ENCODE assay signal across 19 cellular contexts in genomic region chr6:129753422-129753821, GRCh38. TPM values are rescaled to one million over a fixed set of nuclear protein-coding genes. Genes with fewer than 3 reads are reported as not detected.
DNase-seq lines count a peak whose midpoint lies in the region; ATAC-seq, FAIRE-seq and TF ChIP-seq lines count a peak whose summit lies in the region.
"Had no signal": no experiment of that assay in that cellular context is flagged by ENCODE, and none has a peak within 500 bp of the region (broad histone marks: within the 10 kb centered on the region; RNA-seq: fewer than 3 reads in every experiment).

No MANE protein-coding gene starts in this region.

- no peaks in the 10 kb centered on the region for H4K20me1 ChIP-seq in osteoblast (ENCODE audit: insufficient read depth, low read length)

- H3K27me3 ChIP-seq in osteoblast (ENCODE audit: insufficient read depth, low read length) (no peaks in the 10 kb centered on the region), small intestine (ENCODE audit: control insufficient read depth in 2 of 2, insufficient read depth in 2 of 2, low read length in 2 of 2) (no peaks in the 10 kb centered on the region)
- H3K27me3 ChIP-seq: adrenal gland, upper lobe of left lung had no signal

- H3K27ac ChIP-seq in osteoblast (ENCODE audit: low read depth, low read length) (no peak overlapping the region), coronary artery (no peak overlapping the region), small intestine (ENCODE audit: low read depth in 1 of 2, low read length in 1 of 2) (no peak overlapping the region)
- H3K27ac ChIP-seq: adrenal gland, upper lobe of left lung had no signal

- TF ChIP-seq CTCF in osteoblast (IDR thresholded peaks at IDR 0.05; ENCODE audit: extremely low read depth, low read depth, low read length) (peak; percentile 2), coronary artery (IDR thresholded peaks at IDR 0.05) (no peak)

- H3K4me3 ChIP-seq in osteoblast (ENCODE audit: insufficient read depth, low read length) (no peak overlapping the region), coronary artery (no peak overlapping the region), small intestine (ENCODE audit: low read depth in 1 of 2, low read length in 2 of 2) (no peak overlapping the region)
- H3K4me3 ChIP-seq: adrenal gland, lung, upper lobe of left lung had no signal

- H2AFZ ChIP-seq in osteoblast (ENCODE audit: low read length), result no peak overlapping the region

- H3K9me3 ChIP-seq in osteoblast (ENCODE audit: low read depth, low read length) (no peaks in the 10 kb centered on the region), small intestine (ENCODE audit: control insufficient read depth, low read depth) (no peaks in the 10 kb centered on the region)
- H3K9me3 ChIP-seq: adrenal gland, upper lobe of left lung had no signal

- H3K4me2 ChIP-seq in osteoblast (ENCODE audit: insufficient read depth, low read length), result no peak overlapping the region

- WGBS in small intestine, 3 donors, result 97 to 99% (median 97%) methylated on average over 2 of the region's 2 CpGs

- no peak for FAIRE-seq in GM12891 (lab: Jason Lieb, UNC)
- no peak for FAIRE-seq in small intestine (lab: Jason Lieb, UNC)

- no peak for TF ChIP-seq POLR2A in GM12891 (IDR thresholded peaks at IDR 0.05; ENCODE audit: low read depth, low read length)

- H3K4me1 ChIP-seq in osteoblast (ENCODE audit: insufficient read depth, low read length), result peaks cover 55% of the 10 kb centered on the region
- H3K4me1 ChIP-seq in small intestine (ENCODE audit: control insufficient read depth in 2 of 2, insufficient read depth in 1 of 2, low read depth in 1 of 2, low read length in 1 of 2), result peaks cover 0 to 4% of the 10 kb centered on the region in 2 donors

- no peak for ATAC-seq in HG02970 (IDR thresholded peaks at IDR 0.05; ENCODE audit: low FRiP score, unreplicated experiment)
- ATAC-seq: activated T-cell treated with anti-CD3 and anti-CD28 coated beads, Interleukin-2, amount 50 U/mL, for 4 hours; sciatic nerve; stimulated activated effector memory CD8-positive, alpha-beta T cell treated with anti-CD3 and anti-CD28 coated beads, Interleukin-12 subunit alpha, Interleukin-12 subunit beta, amount 100 ng/mL, for 72 hours had no signal

- no peaks in the 10 kb centered on the region for H3K36me3 ChIP-seq in osteoblast (ENCODE audit: insufficient read depth, low read length)
- no peaks in the 10 kb centered on the region for H3K36me3 ChIP-seq in small intestine (ENCODE audit: control insufficient read depth in 2 of 2, insufficient read depth in 2 of 2, low read length in 2 of 2)
- H3K36me3 ChIP-seq: adrenal gland, upper lobe of left lung had no signal

- no peak for DNase-seq in GM12891 (ENCODE audit: insufficient read length, low spot score)
- peak; percentile 7 for DNase-seq in NCI-H69 (lab: John Stamatoyannopoulos, UW)
- peak; percentile 68 for DNase-seq in amniotic epithelial cell (ENCODE audit: low read depth)
- DNase-seq in osteoblast (ENCODE audit: insufficient read length, low spot score, missing footprints), result no peak
- no peak for DNase-seq in coronary artery (ENCODE audit: low spot score)
- no peak for DNase-seq in small intestine
- no peak for DNase-seq in dermis blood vessel endothelial cell
- DNase-seq: activated CD4-positive, alpha-beta T cell treated with anti-CD3 and anti-CD28 coated beads, Interleukin-2, amount 10 ng/mL, durations not matched to agents 24 days and 14 days; activated T-cell treated with anti-CD3 and anti-CD28 coated beads, Interleukin-2, amount 50 U/mL, for 4 hours; adrenal gland; CD8-positive, alpha-beta memory T cell; GDM1; NCI-H446 treated with DMSO at 0.1 percent for 48 hours; T-helper 2 cell; upper lobe of left lung had no signal

- no peaks in the 10 kb centered on the region for H3K79me2 ChIP-seq in osteoblast (ENCODE audit: insufficient read depth, low read length)

TF ChIP-seq in GM12891, 5 proteins besides CTCF, POLR2A, EP300 and RAD21:
- TF ChIP-seq SPI1 (IDR thresholded peaks at IDR 0.05; ENCODE audit: low read depth, low read length), result 0 out of 2 replicates have a peak, but pooled peaks have one; percentile 1
- TF ChIP-seq POLR2AphosphoS5 (IDR thresholded peaks at IDR 0.05; ENCODE audit: low read depth, low read length), result no peak

RNA-seq across cellular contexts. Expression of gene ARHGAP18, which starts 43.4 kb away (rescaled TPM):
- 9.7 TPM for polyA plus RNA-seq in GM12891 (2012; ENCODE audit: low read depth, missing spikeins)
- total RNA-seq in osteoblast (16.8 and 21.0 TPM in 2 replicates), dermis blood vessel endothelial cell (110 and 119 TPM in 2 replicates)
- polyA plus RNA-seq in small intestine, result 10 to 100 TPM; 15.1 to 32.4 (median 26.2) TPM

Comparison
In these comparisons a context has a peak if more than half of its experiments do, and no peak if none do; other contexts are left out.
1. DNase-seq: peak in NCI-H69 (single experiment) and amniotic epithelial cell (single experiment); none in GM12891 (single experiment), osteoblast (single experiment), coronary artery (single experiment), small intestine (single experiment) and dermis blood vessel endothelial cell (single experiment).